ENCODE assay signal across 8 cellular contexts in genomic region chr10:28367865-28368541, GRCh38.
DNase-seq lines count a peak whose midpoint lies in the region; ATAC-seq and TF ChIP-seq lines count a peak whose summit lies in the region.

No MANE protein-coding gene starts in this region.

- H3K4me2 ChIP-seq in hepatocyte, result peak overlapping the region; percentile 36

- H4K20me1 ChIP-seq in hepatocyte (ENCODE audit: insufficient read depth, poor library complexity, severe bottlenecking), result no peaks in the 10 kb centered on the region

- no peaks in the 10 kb centered on the region for H3K36me3 Mint-ChIP-seq in CD14-positive monocyte
- H3K36me3 Mint-ChIP-seq in stimulated activated naive CD8-positive, alpha-beta T cell treated with anti-CD3 and anti-CD28 coated beads, Interleukin-15, Interleukin-2, amounts not matched to agents 100 ng/mL and 50 ng/mL, for 24 hours (ENCODE audit: low read depth), result no peaks in the 10 kb centered on the region

- H3K4me3 Mint-ChIP-seq in CD14-positive monocyte, result peak overlapping the region; percentile 30 to 42
- peak overlapping the region; percentile 60 for H3K4me3 Mint-ChIP-seq in stimulated activated naive CD8-positive, alpha-beta T cell treated with anti-CD3 and anti-CD28 coated beads, Interleukin-15, Interleukin-2, amounts not matched to agents 100 ng/mL and 50 ng/mL, for 24 hours

- H3K4me3 ChIP-seq in hepatocyte (no peak overlapping the region), testis (no peak overlapping the region)

- H3K27me3 ChIP-seq in hepatocyte, result no peaks in the 10 kb centered on the region
- no peaks in the 10 kb centered on the region for H3K27me3 ChIP-seq in testis

- H3K79me2 ChIP-seq in hepatocyte, result no peaks in the 10 kb centered on the region

- H2AFZ ChIP-seq in hepatocyte, result no peak overlapping the region

- no peaks in the 10 kb centered on the region for H3K36me3 ChIP-seq in hepatocyte (replicated peaks; ENCODE audit: insufficient read depth, low read depth)
- H3K36me3 ChIP-seq in testis (ENCODE audit: low read depth, missing control alignments), result no peaks in the 10 kb centered on the region

- peaks cover 0 to 2% (median 0%) of the 10 kb centered on the region in 3 donors for H3K27me3 Mint-ChIP-seq in CD14-positive monocyte (ENCODE audit: low read depth in 3 of 3)
- H3K27me3 Mint-ChIP-seq in stimulated activated naive CD8-positive, alpha-beta T cell treated with anti-CD3 and anti-CD28 coated beads, Interleukin-15, Interleukin-2, amounts not matched to agents 100 ng/mL and 50 ng/mL, for 24 hours, result no peaks in the 10 kb centered on the region

- H3K4me1 Mint-ChIP-seq in CD14-positive monocyte, result peaks cover 58% of the 10 kb centered on the region
- H3K4me1 Mint-ChIP-seq in stimulated activated naive CD8-positive, alpha-beta T cell treated with anti-CD3 and anti-CD28 coated beads, Interleukin-15, Interleukin-2, amounts not matched to agents 100 ng/mL and 50 ng/mL, for 24 hours (ENCODE audit: low read depth), result peaks cover 44% of the 10 kb centered on the region

- H3K9me2 ChIP-seq in hepatocyte (replicated peaks; ENCODE audit: insufficient read depth), result no peaks in the 10 kb centered on the region

- intact Hi-C loops in CD14-positive monocyte (cut with micrococcal nuclease), result loop anchor here (2.0 to 5.0 kb wide), 3 partner anchors 13 to 66 kb away; partner anchors contain the start of gene MPP7 (in 1 of the 2)
- intact Hi-C loops in testis (cut with DNase I; ENCODE audit: low total_unique reads), result no loop called here

- peaks cover 14% of the 10 kb centered on the region for H3K4me1 ChIP-seq in hepatocyte (ENCODE audit: insufficient read depth)
- H3K4me1 ChIP-seq in testis, result no peaks in the 10 kb centered on the region

- TF ChIP-seq CTCF in CD14-positive monocyte (IDR thresholded peaks at IDR 0.05), result no peak
- TF ChIP-seq CTCF in GM20000 (IDR thresholded peaks at IDR 0.05; ENCODE audit: extremely low read depth, missing control alignments), result no peak
- no peak for TF ChIP-seq CTCF in hepatocyte (IDR thresholded peaks at IDR 0.05; ENCODE audit: poor library complexity)
- no peak for TF ChIP-seq CTCF in testis (IDR thresholded peaks at IDR 0.05)

- DNase-seq in CD14-positive monocyte (ENCODE audit: low spot score) (peak; percentile 80), GM20000 (ENCODE audit: low spot score) (peak; percentile 55), hepatocyte (ENCODE audit: low spot score) (no peak), testis (no peak), kidney glomerular epithelial cell (lab: John Stamatoyannopoulos, UW) (no peak)
- peak in 2 of 3 experiments; percentile 8 to 29 for DNase-seq in activated CD8-positive, alpha-beta memory T cell treated with anti-CD3 and anti-CD28 coated beads for 48 hours (ENCODE audit: low read depth in 2 of 3, low spot score in 2 of 3)

- WGBS in hepatocyte (ENCODE audit: low lambda C conversion rate, missing lambda C conversion rate), result 57% methylated on average over 10 of the region's 10 CpGs
- WGBS in testis, 2 donors, result 76 to 82% methylated on average over 10 of the region's 10 CpGs

- H3K9me3 Mint-ChIP-seq in CD14-positive monocyte, result peaks cover 0 to 6% (median 0%) of the 10 kb centered on the region in 7 donors
- no peaks in the 10 kb centered on the region for H3K9me3 Mint-ChIP-seq in stimulated activated naive CD8-positive, alpha-beta T cell treated with anti-CD3 and anti-CD28 coated beads, Interleukin-15, Interleukin-2, amounts not matched to agents 100 ng/mL and 50 ng/mL, for 24 hours

- H3K9me3 ChIP-seq in hepatocyte (ENCODE audit: low read depth) (no peaks in the 10 kb centered on the region), testis (no peaks in the 10 kb centered on the region)

- ATAC-seq in HG03571 (IDR thresholded peaks at IDR 0.05; ENCODE audit: unreplicated experiment), result peak; percentile 93

- TF ChIP-seq POLR2A in testis (IDR thresholded peaks at IDR 0.05), result no peak

- H3K27ac Mint-ChIP-seq in CD14-positive monocyte, result peak overlapping the region; percentile 90 to 96 (median 95)
- peak overlapping the region; percentile 90 for H3K27ac Mint-ChIP-seq in stimulated activated naive CD8-positive, alpha-beta T cell treated with anti-CD3 and anti-CD28 coated beads, Interleukin-15, Interleukin-2, amounts not matched to agents 100 ng/mL and 50 ng/mL, for 24 hours

- H3K27ac ChIP-seq in hepatocyte, result peak overlapping the region; percentile 6
- H3K27ac ChIP-seq in testis, result no peak overlapping the region

Comparison
In these comparisons a context has a peak if more than half of its experiments do, and no peak if none do; other contexts are left out.
1. DNase-seq: peak in CD14-positive monocyte (single experiment), GM20000 (single experiment) and activated CD8-positive, alpha-beta memory T cell treated with anti-CD3 and anti-CD28 coated beads for 48 hours (2 of 3); none in hepatocyte (single experiment), testis (single experiment) and kidney glomerular epithelial cell (single experiment).